In genomic region chr15:67945951-67946700, GRCh38 we compare ENCODE assay signal across 9 cellular contexts.
DNase-seq lines count a peak whose midpoint lies in the region; ATAC-seq and TF ChIP-seq lines count a peak whose summit lies in the region.
"Had no signal": no experiment of that assay in that cellular context is flagged by ENCODE, and none has a peak within 500 bp of the region (broad histone marks: within the 10 kb centered on the region; RNA-seq: fewer than 3 reads in every experiment).

No MANE protein-coding gene starts in this region.

- H3K27me3 Mint-ChIP-seq in activated naive CD4-positive, alpha-beta T cell treated with anti-CD3 and anti-CD28 coated beads, Interleukin-2, amount 50 U/mL, for 24 hours, result no peaks in the 10 kb centered on the region

- peak overlapping the region; percentile 46 for H3K27ac Mint-ChIP-seq in activated naive CD4-positive, alpha-beta T cell treated with anti-CD3 and anti-CD28 coated beads, Interleukin-2, amount 50 U/mL, for 24 hours
- peak overlapping the region in 1 of 2 donors; percentile 70 for H3K27ac Mint-ChIP-seq in activated naive CD4-positive, alpha-beta T cell treated with anti-CD3 and anti-CD28 coated beads, Interleukin-2, amount 50 U/mL, for 72 hours

- ATAC-seq in activated naive CD4-positive, alpha-beta T cell treated with anti-CD3 and anti-CD28 coated beads, Interleukin-2, amount 50 U/mL, for 72 hours, result no peak

- peak in 1 of 2 donors; percentile 29 for TF ChIP-seq POLR2A in uterus (IDR thresholded peaks at IDR 0.05)

- no peak for TF ChIP-seq CTCF in uterus (IDR thresholded peaks at IDR 0.05)

- H3K9me3 ChIP-seq in uterus, result no peaks in the 10 kb centered on the region

- no peak for DNase-seq in activated naive CD4-positive, alpha-beta T cell treated with anti-CD3 and anti-CD28 coated beads, Interleukin-2, amount 50 U/mL, for 72 hours (ENCODE audit: low spot score in 2 of 2)
- DNase-seq in astrocyte of the hippocampus (ENCODE audit: low read depth, low spot score) (peak; percentile 59), iPS-NIHi7 (ENCODE audit: extremely low spot score) (peak; percentile 76), uterus (peak in 1 of 2 donors; percentile 64), SK-N-DZ (ENCODE audit: low spot score) (no peak), substantia nigra (lab: John Stamatoyannopoulos, UW) (no peak), activated T-cell treated with anti-CD3 and anti-CD28 coated beads for 4 hours (no peak)
- DNase-seq: CD8-positive, alpha-beta memory T cell had no signal

- no peaks in the 10 kb centered on the region for H3K4me1 ChIP-seq in uterus

- no peaks in the 10 kb centered on the region for H3K36me3 Mint-ChIP-seq in activated naive CD4-positive, alpha-beta T cell treated with anti-CD3 and anti-CD28 coated beads, Interleukin-2, amount 50 U/mL, for 24 hours
- no peaks in the 10 kb centered on the region for H3K36me3 Mint-ChIP-seq in activated naive CD4-positive, alpha-beta T cell treated with anti-CD3 and anti-CD28 coated beads, Interleukin-2, amount 50 U/mL, for 72 hours

- no peaks in the 10 kb centered on the region for H3K36me3 ChIP-seq in uterus

- H3K4me1 Mint-ChIP-seq in activated naive CD4-positive, alpha-beta T cell treated with anti-CD3 and anti-CD28 coated beads, Interleukin-2, amount 50 U/mL, for 24 hours, result peaks cover 12% of the 10 kb centered on the region

- H3K4me3 ChIP-seq in uterus, result no peak overlapping the region

- H3K4me3 Mint-ChIP-seq in activated naive CD4-positive, alpha-beta T cell treated with anti-CD3 and anti-CD28 coated beads, Interleukin-2, amount 50 U/mL, for 24 hours, result no peak overlapping the region

- no peaks in the 10 kb centered on the region for H3K27me3 ChIP-seq in uterus

- no peaks in the 10 kb centered on the region for H3K9me3 Mint-ChIP-seq in activated naive CD4-positive, alpha-beta T cell treated with anti-CD3 and anti-CD28 coated beads, Interleukin-2, amount 50 U/mL, for 24 hours
- H3K9me3 Mint-ChIP-seq in activated naive CD4-positive, alpha-beta T cell treated with anti-CD3 and anti-CD28 coated beads, Interleukin-2, amount 50 U/mL, for 72 hours, result no peaks in the 10 kb centered on the region

- H3K27ac ChIP-seq in uterus (peak overlapping the region; percentile 73 to 75), substantia nigra (ENCODE audit: low read depth, low read length, poor library complexity, severe bottlenecking) (no peak overlapping the region)

- intact Hi-C loops in uterus (cut with DNase I; ENCODE audit: low total_unique reads), result no loop called here

Comparison
In these comparisons a context has a peak if more than half of its experiments do, and no peak if none do; other contexts are left out.
1. DNase-seq: peak in astrocyte of the hippocampus (single experiment) and iPS-NIHi7 (single experiment); none in activated naive CD4-positive, alpha-beta T cell treated with anti-CD3 and anti-CD28 coated beads, Interleukin-2, amount 50 U/mL, for 72 hours (0 of 2), SK-N-DZ (single experiment), substantia nigra (0 of 49) and activated T-cell treated with anti-CD3 and anti-CD28 coated beads for 4 hours (single experiment).